ENCODE assay signal across 12 cellular contexts in the genomic region with DNA sequence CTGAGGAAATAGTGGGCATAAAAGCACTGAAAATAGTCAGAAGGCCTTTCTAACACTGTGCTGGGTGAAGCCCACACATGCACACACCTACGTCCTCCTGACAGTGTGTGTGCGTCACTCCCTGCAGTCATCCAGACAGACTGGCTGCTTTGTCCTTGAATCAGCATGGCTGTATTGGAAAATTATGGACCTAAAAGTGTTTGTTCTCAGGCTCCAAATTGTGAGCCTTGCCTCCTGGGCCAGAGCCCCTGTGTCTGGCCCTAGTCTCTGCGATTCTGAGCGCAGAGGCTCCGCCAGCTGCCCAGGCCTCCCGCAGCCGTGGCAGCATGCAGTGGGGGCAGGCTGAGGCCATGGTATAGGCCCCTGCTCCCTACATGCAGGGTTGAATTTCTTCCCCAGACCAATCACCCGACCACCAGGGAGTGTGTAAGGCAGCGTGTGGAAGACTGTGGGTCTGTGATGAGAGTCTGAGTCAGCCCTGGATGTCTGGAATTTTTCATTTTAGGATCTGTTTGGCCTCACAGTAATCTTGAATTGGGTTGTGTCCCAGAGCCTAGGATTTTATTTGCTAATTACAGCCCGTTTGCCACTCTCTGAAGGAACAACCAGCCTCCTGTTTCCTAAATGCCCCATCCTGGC.
A peak's percentile ranks its signal among the peaks of the same experiment; 100 is the strongest.
DNase-seq lines count a peak whose midpoint lies in the region; ATAC-seq and TF ChIP-seq lines count a peak whose summit lies in the region.
"Had no signal": no experiment of that assay in that cellular context is flagged by ENCODE, and none has a peak within 500 bp of the region (broad histone marks: within the 10 kb centered on the region; RNA-seq: fewer than 3 reads in every experiment).

No MANE protein-coding gene starts in this region.

- no peaks in the 10 kb centered on the region for H3K4me1 ChIP-seq in left lung
- peaks cover 0 to 22% (median 6%) of the 10 kb centered on the region in 4 donors for H3K4me1 ChIP-seq in stomach
- H3K4me1 ChIP-seq: pancreas had no signal

- TF ChIP-seq EP300 in stomach (IDR thresholded peaks at IDR 0.05), result no peak

- peaks cover 0 to 8% of the 10 kb centered on the region in 2 donors for H3K36me3 ChIP-seq in left lung
- H3K36me3 ChIP-seq in stomach, result peaks cover 0 to 9% (median 3%) of the 10 kb centered on the region in 4 donors

- TF ChIP-seq CTCF in astrocyte of the spinal cord (IDR thresholded peaks at IDR 0.05; ENCODE audit: low read depth, low read length) (no peak), left lung (IDR thresholded peaks at IDR 0.05) (no peak), stomach (IDR thresholded peaks at IDR 0.05) (no peak)

- ATAC-seq in left lung, result peak; percentile 48

- DNase-seq in GM04503 (ENCODE audit: low read depth), result peak; percentile 45
- peak; percentile 87 for DNase-seq in astrocyte of the spinal cord (ENCODE audit: low read depth, low spot score)
- DNase-seq in left lung, result no peak
- DNase-seq in stomach, result no peak
- no peak for DNase-seq in cerebellar cortex (ENCODE audit: low spot score)
- no peak for DNase-seq in NCI-H446 (lab: John Stamatoyannopoulos, UW)
- DNase-seq in NCI-H69 (lab: John Stamatoyannopoulos, UW), result no peak
- no peak for DNase-seq in T1000 (lab: John Stamatoyannopoulos, UW)
- DNase-seq: activated CD8-positive, alpha-beta memory T cell treated with anti-CD3 and anti-CD28 coated beads, Interleukin-2, amount 50 U/mL, for 48 hours; HCEC 1CT; NCI-H1417; pancreas had no signal

- H3K9me3 ChIP-seq in left lung (no peaks in the 10 kb centered on the region), stomach (no peaks in the 10 kb centered on the region)
- H3K9me3 ChIP-seq: pancreas had no signal

- 66 to 87% (median 85%) methylated on average over 10 of the region's 10 CpGs for WGBS in stomach, 5 donors

- H3K27ac ChIP-seq in left lung, result no peak overlapping the region
- H3K27ac ChIP-seq in stomach, result peak overlapping the region in 3 of 5 donors; percentile 39 to 82 (median 72)

- no peak for TF ChIP-seq POLR2A in stomach (IDR thresholded peaks at IDR 0.05)

- in situ Hi-C loops in astrocyte of the spinal cord (cut with HindIII; ENCODE audit: low sequenced_read_pairs), result no loop called here

- intact Hi-C loops in left lung (cut with DNase I) (no loop called here), stomach (cut with DNase I; ENCODE audit: low total_unique reads) (no loop called here)

- H3K4me3 ChIP-seq in astrocyte of the spinal cord (ENCODE audit: low read depth, low read length) (no peak overlapping the region), left lung (no peak overlapping the region), stomach (no peak overlapping the region)
- H3K4me3 ChIP-seq: pancreas had no signal

- no peaks in the 10 kb centered on the region for H3K27me3 ChIP-seq in left lung
- no peaks in the 10 kb centered on the region for H3K27me3 ChIP-seq in stomach
- H3K27me3 ChIP-seq: pancreas had no signal

Comparison
In these comparisons a context has a peak if more than half of its experiments do, and no peak if none do; other contexts are left out.
1. DNase-seq: peak in GM04503 (single experiment) and astrocyte of the spinal cord (single experiment); none in left lung (0 of 2), stomach (single experiment), cerebellar cortex (single experiment), NCI-H446 (0 of 2), NCI-H69 (single experiment) and T1000 (single experiment).
2. H3K27ac ChIP-seq: peak in stomach (3 of 5); none in left lung (0 of 2).